8 cellular contexts compared by ENCODE assay signal in the genomic region with DNA sequence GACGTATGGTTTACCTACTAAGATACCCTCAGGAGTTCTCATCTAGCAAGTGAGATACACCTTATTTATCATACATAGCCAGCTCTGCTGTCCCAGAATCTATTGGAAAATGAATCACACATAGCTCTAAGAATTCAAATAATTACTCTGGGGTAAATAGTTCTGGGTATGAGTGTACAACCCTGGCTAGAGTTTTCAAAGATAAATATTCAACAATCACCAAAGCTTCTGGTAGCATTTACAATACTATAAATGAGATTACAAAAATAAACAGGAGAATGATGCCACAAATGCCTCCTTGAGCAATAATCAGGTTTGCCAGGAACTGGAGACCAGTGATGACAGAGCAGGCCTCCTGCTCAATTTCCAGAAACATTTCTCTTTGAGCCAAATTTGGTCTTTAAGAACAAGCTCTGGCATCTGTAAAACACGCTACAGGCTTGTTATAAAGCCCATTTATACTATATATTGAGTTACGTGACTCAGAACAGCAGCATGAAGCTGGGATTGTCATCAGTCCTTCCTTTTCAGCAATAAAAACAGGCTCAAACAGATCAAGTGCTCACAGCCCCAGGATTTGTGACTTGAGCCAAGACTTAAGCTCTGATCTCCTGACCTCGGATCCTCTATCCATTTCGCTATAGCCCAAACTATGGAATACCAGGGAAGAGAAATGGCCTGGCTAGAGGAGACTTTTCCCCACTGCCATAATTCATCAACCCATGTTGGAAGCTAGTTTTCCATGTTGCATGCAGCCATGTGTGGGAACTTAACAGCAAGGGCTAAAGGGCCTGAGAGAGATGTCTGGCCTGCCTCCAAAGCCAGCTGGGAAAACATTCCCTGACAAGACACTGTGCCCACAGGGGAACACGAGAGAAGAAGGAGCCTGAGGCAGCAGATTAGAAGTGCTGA. TPM values are rescaled to one million over a fixed set of nuclear protein-coding genes. Genes with fewer than 3 reads are reported as not detected.
DNase-seq lines count a peak whose midpoint lies in the region; ATAC-seq and TF ChIP-seq lines count a peak whose summit lies in the region.

No MANE protein-coding gene starts in this region.

- H3K4me3 Mint-ChIP-seq in stimulated activated memory B cell treated with anti-CD40 and anti-IgM and Interleukin-4, amounts not matched to agents 10 μg/mL and 1 μg/mL and 100 μg/mL, for 72 hours = no peak overlapping the region

- H3K4me1 Mint-ChIP-seq in stimulated activated memory B cell treated with anti-CD40 and anti-IgM and Interleukin-4, amounts not matched to agents 10 μg/mL and 1 μg/mL and 100 μg/mL, for 72 hours = peaks cover 63% of the 10 kb centered on the region

- in situ Hi-C loops in ACHN (cut with HindIII; ENCODE audit: low pct_ligation_motif_present, low pct_unique_long_range_greater_than_20kb, low sequenced_read_pairs) = no loop called here

- peak overlapping the region; percentile 93 for H3K27ac Mint-ChIP-seq in stimulated activated memory B cell treated with anti-CD40 and anti-IgM and Interleukin-4, amounts not matched to agents 10 μg/mL and 1 μg/mL and 100 μg/mL, for 72 hours

- peak overlapping the region; percentile 15; the same call in 1 of the 2 replicates for H3K4me3 ChIP-seq in WI38 (ENCODE audit: low read depth, low read length)

- H3K27me3 Mint-ChIP-seq in stimulated activated memory B cell treated with anti-CD40 and anti-IgM and Interleukin-4, amounts not matched to agents 10 μg/mL and 1 μg/mL and 100 μg/mL, for 72 hours = no peaks in the 10 kb centered on the region

- DNase-seq in HPDE6-E6E7 (ENCODE audit: extremely low spot score) (peak; percentile 75), left cardiac atrium (peak; percentile 56), ACHN (no peak)

- ATAC-seq in left cardiac atrium (peak; percentile 67 to 73), GM18519 (IDR thresholded peaks at IDR 0.05; ENCODE audit: low FRiP score, unreplicated experiment) (no peak), GM19328 (IDR thresholded peaks at IDR 0.05; ENCODE audit: unreplicated experiment) (no peak), GM21367 (IDR thresholded peaks at IDR 0.05; ENCODE audit: unreplicated experiment) (no peak)
- ATAC-seq in stimulated activated memory B cell treated with anti-CD40 and anti-IgM and Interleukin-4, amounts not matched to agents 10 μg/mL and 1 μg/mL and 100 μg/mL, for 72 hours = no peak

- no peak for TF ChIP-seq CTCF in WI38 (IDR thresholded peaks at IDR 0.05; ENCODE audit: low read depth, low read length)

- peaks cover 64% of the 10 kb centered on the region for H3K36me3 Mint-ChIP-seq in stimulated activated memory B cell treated with anti-CD40 and anti-IgM and Interleukin-4, amounts not matched to agents 10 μg/mL and 1 μg/mL and 100 μg/mL, for 72 hours

- H3K9me3 Mint-ChIP-seq in stimulated activated memory B cell treated with anti-CD40 and anti-IgM and Interleukin-4, amounts not matched to agents 10 μg/mL and 1 μg/mL and 100 μg/mL, for 72 hours = no peaks in the 10 kb centered on the region

- intact Hi-C loops in left cardiac atrium (cut with DNase I) = no loop called here

RNA-seq across cellular contexts. Expression of a gene that starts 19.7 kb away (rescaled TPM):
- 10 to 100 TPM; 17.0 to 24.2 TPM for total RNA-seq in left cardiac atrium

Comparison
In these comparisons a context has a peak if more than half of its experiments do, and no peak if none do; other contexts are left out.
1. ATAC-seq: peak in left cardiac atrium (2 of 2); none in stimulated activated memory B cell treated with anti-CD40 and anti-IgM and Interleukin-4, amounts not matched to agents 10 μg/mL and 1 μg/mL and 100 μg/mL, for 72 hours (single experiment), GM18519 (single experiment), GM19328 (single experiment) and GM21367 (single experiment).